ENCODE assay signal across 8 cellular contexts in genomic region chr18:23703057-23703986, GRCh38. TPM values are rescaled to one million over a fixed set of nuclear protein-coding genes. Genes with fewer than 3 reads are reported as not detected.
A peak's percentile ranks its signal among the peaks of the same experiment; 100 is the strongest.
DNase-seq lines count a peak whose midpoint lies in the region; ATAC-seq and TF ChIP-seq lines count a peak whose summit lies in the region.

No MANE protein-coding gene starts in this region.

- H3K27me3 ChIP-seq in adrenal gland (no peaks in the 10 kb centered on the region), tibial nerve (no peaks in the 10 kb centered on the region)

- H3K36me3 ChIP-seq in adrenal gland (replicated peaks in 1 of 2): no peaks in the 10 kb centered on the region
- peaks cover 0 to 6% (median 0%) of the 10 kb centered on the region in 3 donors for H3K36me3 ChIP-seq in tibial nerve

- ATAC-seq in HG02840 (IDR thresholded peaks at IDR 0.05; ENCODE audit: low FRiP score, unreplicated experiment): no peak

- TF ChIP-seq CTCF in GM10248 (IDR thresholded peaks at IDR 0.05; ENCODE audit: control extremely low read depth, extremely low read depth, low read depth, missing control alignments) (peak; percentile 45), adrenal gland (IDR thresholded peaks at IDR 0.05) (peak; percentile 36 to 77 (median 68)), tibial nerve (IDR thresholded peaks at IDR 0.05) (peak in 3 of 5 experiments; percentile 31 to 65 (median 56))

- no peaks in the 10 kb centered on the region for H3K4me1 ChIP-seq in adrenal gland (replicated peaks in 1 of 2)
- no peaks in the 10 kb centered on the region for H3K4me1 ChIP-seq in tibial nerve

- H3K4me3 ChIP-seq in adrenal gland: no peak overlapping the region
- no peak overlapping the region for H3K4me3 ChIP-seq in tibial nerve

- TF ChIP-seq POLR2A in adrenal gland (IDR thresholded peaks at IDR 0.05): no peak
- no peak for TF ChIP-seq POLR2A in tibial nerve (IDR thresholded peaks at IDR 0.05)

- POLR2A ChIA-PET in GM10248 (lab: Yijun Ruan, JAX): no interaction called here

- TF ChIP-seq EP300 in tibial nerve (IDR thresholded peaks at IDR 0.05): no peak

- CTCF ChIA-PET in GM10248 (lab: Yijun Ruan, JAX): interaction anchor here (0.7 to 4.2 kb wide), 22 partner anchors 9 to 887 kb away, joined by 3 to 25 read pairs (median 4); no protein-coding TSS in a partner anchor

- H3K27ac ChIP-seq in adrenal gland (no peak overlapping the region), tibial nerve (no peak overlapping the region)

- H3K9me3 ChIP-seq in adrenal gland (replicated peaks in 1 of 3): no peaks in the 10 kb centered on the region
- peaks cover 0 to 15% (median 3%) of the 10 kb centered on the region in 4 donors for H3K9me3 ChIP-seq in tibial nerve

- DNase-seq in Ammon's horn (ENCODE audit: low spot score) (peak; percentile 34), GM10248 (ENCODE audit: extremely low spot score) (peak; percentile 45), NCI-H146 treated with DMSO at 0.1 percent for 48 hours (lab: John Stamatoyannopoulos, UW; ENCODE audit: unreplicated experiment) (peak; percentile 67), adrenal gland (peak in 5 of 7 donors; percentile 29 to 68 (median 45)), iris pigment epithelial cell (ENCODE audit: low read depth) (peak; percentile 78), tibial nerve (ENCODE audit: low spot score in 2 of 2) (peak in 1 of 2 donors; percentile 35)
- no peak for DNase-seq in activated CD8-positive, alpha-beta memory T cell treated with anti-CD3 and anti-CD28 coated beads, Interleukin-2, amount 50 U/mL, for 4 hours

- 40 to 47% (median 44%) methylated on average over 6 of the region's 6 CpGs for WGBS in adrenal gland, 4 donors
- WGBS in tibial nerve, 2 donors: 52 to 59% methylated on average over 6 of the region's 6 CpGs

- intact Hi-C loops in adrenal gland (cut with DNase I): loop anchor here (5.0 to 10.0 kb wide), 2 partner anchors 81 to 189 kb away; no protein-coding TSS in a partner anchor

RNA-seq across cellular contexts. Expression of gene LAMA3, which starts 14.1 kb away (rescaled TPM):
- 1 to 10 TPM; 2.8 to 7.4 (median 4.3) TPM for total RNA-seq in adrenal gland
- 1 to 10 TPM; 1.6 to 4.1 (median 2.3) TPM for polyA plus RNA-seq in adrenal gland
- total RNA-seq in tibial nerve: 10 to 100 TPM; 46.3 to 80.6 (median 67.1) TPM

RNA-seq across cellular contexts. Expression of gene ANKRD29, which starts 40.6 kb away (rescaled TPM):
- total RNA-seq in adrenal gland: 10 to 100 TPM in 4 of 8 donors, 1 to 10 TPM in 4; 5.8 to 24.9 (median 10.6) TPM
- polyA plus RNA-seq in adrenal gland: 10 to 100 TPM in 1 of 3 donors, 1 to 10 TPM in 2; 5.3 to 20.9 (median 7.6) TPM
- total RNA-seq in tibial nerve: 10 to 100 TPM; 13.0 to 22.1 (median 16.8) TPM

Comparison
In these comparisons a context has a peak if more than half of its experiments do, and no peak if none do; other contexts are left out.
1. RNA of gene LAMA3, which starts 14.1 kb away (total RNA-seq): 46.3 to 80.6 TPM in tibial nerve; 2.8 to 7.4 TPM in adrenal gland; every median in the first group is over 4 times any median in the second.
2. Peak in every context shown above with its lines, with median percentiles within 50 percentile points of each other: CTCF ChIP-seq.